In genomic region chr2:3805120-3805519, GRCh38 we compare ENCODE assay signal across 8 cellular contexts.
A peak's percentile ranks its signal among the peaks of the same experiment; 100 is the strongest.
DNase-seq lines count a peak whose midpoint lies in the region; ATAC-seq and TF ChIP-seq lines count a peak whose summit lies in the region.

No MANE protein-coding gene starts in this region.

- WGBS in neuronal stem cell (ENCODE audit: extremely low coverage in 2 of 2, insufficient read length in 2 of 2, insufficient replicate concordance in 1 of 2), 2 donors: no CpG with 5 or more reads among the region's 8 CpGs

- H3K9me3 ChIP-seq in neuronal stem cell (replicated peaks in 1 of 2; ENCODE audit: control insufficient read depth in 2 of 2, insufficient read depth in 1 of 2, low read depth in 1 of 2, low read length in 2 of 2) (no peaks in the 10 kb centered on the region), uterus (no peaks in the 10 kb centered on the region)

- H3K27ac ChIP-seq in neuronal stem cell (replicated peaks; ENCODE audit: low read length) (no peak overlapping the region), uterus (no peak overlapping the region)

- no peak overlapping the region for H2AK5ac ChIP-seq in neuronal stem cell (ENCODE audit: low read depth, low read length)

- H2BK120ac ChIP-seq in neuronal stem cell (ENCODE audit: low read depth, low read length): no peak overlapping the region

- H2BK5ac ChIP-seq in neuronal stem cell (ENCODE audit: low read length): no peak overlapping the region

- H3K36me3 ChIP-seq in neuronal stem cell (replicated peaks in 1 of 2; ENCODE audit: control insufficient read depth in 2 of 2, insufficient read depth in 2 of 2, low read length in 2 of 2): no peaks in the 10 kb centered on the region
- no peaks in the 10 kb centered on the region for H3K36me3 ChIP-seq in uterus

- no peak overlapping the region for H3K18ac ChIP-seq in neuronal stem cell (ENCODE audit: low read length)

- H3K27me3 ChIP-seq in neuronal stem cell (ENCODE audit: control insufficient read depth in 3 of 3, insufficient read depth in 3 of 3, low read depth in 1 of 3, low read length in 3 of 3) (no peaks in the 10 kb centered on the region), uterus (no peaks in the 10 kb centered on the region)

- no peak overlapping the region for H3K4me2 ChIP-seq in neuronal stem cell (ENCODE audit: insufficient read depth, low read length, poor library complexity, severe bottlenecking)

- H3K4ac ChIP-seq in neuronal stem cell (ENCODE audit: low read length): no peak overlapping the region

- H3K4me3 ChIP-seq in choroid plexus epithelial cell (ENCODE audit: low read depth, low read length): no peak overlapping the region
- no peak overlapping the region for H3K4me3 ChIP-seq in neuronal stem cell (ENCODE audit: low read length in 2 of 2)
- H3K4me3 ChIP-seq in uterus: no peak overlapping the region

- H4K8ac ChIP-seq in neuronal stem cell (ENCODE audit: low read depth, low read length): no peak overlapping the region

- peak; percentile 2 for DNase-seq in NCI-H1092 treated with DMSO at 0.1 percent for 48 hours (lab: John Stamatoyannopoulos, UW)
- DNase-seq in NCI-H1092 (lab: John Stamatoyannopoulos, UW): no peak
- peak; percentile 25 for DNase-seq in M059J (ENCODE audit: low read depth)
- DNase-seq in choroid plexus epithelial cell (ENCODE audit: low read depth): no peak
- peak; percentile 17 for DNase-seq in neuronal stem cell (ENCODE audit: low spot score)
- no peak for DNase-seq in uterus
- no peak for DNase-seq in stimulated activated CD4-positive, alpha-beta T cell treated with anti-CD3 and anti-CD28 coated beads, Interleukin-4, amount 100 ng/mL, for 1 hour

- TF ChIP-seq POLR2A in uterus (IDR thresholded peaks at IDR 0.05): no peak

- H3K23ac ChIP-seq in neuronal stem cell (ENCODE audit: low read depth, low read length, poor library complexity): no peak overlapping the region

- H4K91ac ChIP-seq in neuronal stem cell (ENCODE audit: low read depth, low read length, poor library complexity): no peak overlapping the region

- H3K9ac ChIP-seq in neuronal stem cell (ENCODE audit: low read depth, low read length, poor library complexity): no peak overlapping the region

- no peak overlapping the region for H3K14ac ChIP-seq in neuronal stem cell (ENCODE audit: low read length)

- intact Hi-C loops in uterus (cut with DNase I; ENCODE audit: low total_unique reads): no loop called here

- no peak overlapping the region for H2AFZ ChIP-seq in neuronal stem cell (ENCODE audit: low read length)

- H2BK15ac ChIP-seq in neuronal stem cell (ENCODE audit: low read length): no peak overlapping the region

- no peak overlapping the region for H2BK12ac ChIP-seq in neuronal stem cell (ENCODE audit: low read length)

- H3K4me1 ChIP-seq in neuronal stem cell (ENCODE audit: control insufficient read depth in 2 of 2, insufficient read depth in 1 of 2, low read depth in 1 of 2, low read length in 2 of 2): no peaks in the 10 kb centered on the region
- H3K4me1 ChIP-seq in uterus: no peaks in the 10 kb centered on the region

- H3K79me1 ChIP-seq in neuronal stem cell (ENCODE audit: low read depth, low read length): no peaks in the 10 kb centered on the region

- ATAC-seq in GM19328 (IDR thresholded peaks at IDR 0.05; ENCODE audit: unreplicated experiment): no peak

- TF ChIP-seq CTCF in choroid plexus epithelial cell (conservative IDR thresholded peaks at IDR 0.05; ENCODE audit: low read depth, low read length): peak; percentile 62
- no peak for TF ChIP-seq CTCF in uterus (IDR thresholded peaks at IDR 0.05)

Comparison
In these comparisons a context has a peak if more than half of its experiments do, and no peak if none do; other contexts are left out.
1. DNase-seq: peak in NCI-H1092 treated with DMSO at 0.1 percent for 48 hours (single experiment), M059J (single experiment) and neuronal stem cell (single experiment); none in NCI-H1092 (single experiment), choroid plexus epithelial cell (single experiment), uterus (0 of 2) and stimulated activated CD4-positive, alpha-beta T cell treated with anti-CD3 and anti-CD28 coated beads, Interleukin-4, amount 100 ng/mL, for 1 hour (single experiment).